Comparison of ENCODE assay signal across 8 cellular contexts in the genomic region with DNA sequence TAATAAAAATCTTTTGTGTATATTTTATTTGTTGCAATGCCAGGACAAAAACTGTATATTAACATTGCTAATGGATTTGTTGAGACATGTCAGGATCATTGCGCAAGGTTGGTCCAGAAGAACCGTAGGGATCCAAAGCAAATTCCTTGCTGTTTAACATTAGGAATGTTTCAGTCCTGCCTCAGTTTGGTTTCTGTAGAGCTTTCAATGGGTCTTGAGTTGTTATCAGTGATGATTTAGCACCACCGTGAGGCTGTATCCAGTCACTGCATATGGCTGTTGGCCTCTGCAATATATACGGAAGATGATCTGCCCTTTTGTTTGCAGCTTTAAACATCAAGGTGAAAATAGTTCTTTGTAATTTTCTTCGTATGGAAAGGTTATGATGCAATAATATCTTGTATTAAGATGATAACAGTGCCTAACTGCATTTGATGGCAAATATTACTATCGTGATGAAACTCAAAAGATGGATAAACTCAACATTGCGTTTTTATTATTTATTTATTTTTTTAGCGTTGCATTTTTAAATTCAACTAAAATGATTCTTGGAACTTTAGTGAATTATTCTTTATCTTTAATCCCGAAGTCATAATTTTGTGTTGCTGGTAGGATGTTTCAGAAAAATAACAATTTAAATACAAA.
DNase-seq lines count a peak whose midpoint lies in the region; ATAC-seq, FAIRE-seq and TF ChIP-seq lines count a peak whose summit lies in the region.

No MANE protein-coding gene starts in this region.

- WGBS in thyroid gland, 2 donors, result 27 to 29% methylated on average over 9 of the region's 9 CpGs

- H3K4me1 ChIP-seq in thyroid gland, result peaks cover 0 to 7% of the 10 kb centered on the region in 2 donors

- no peak overlapping the region for H3K27ac ChIP-seq in thyroid gland

- no peak overlapping the region for H3K27ac Mint-ChIP-seq in memory B cell

- H3K27me3 Mint-ChIP-seq in memory B cell, result no peaks in the 10 kb centered on the region

- H3K4me1 Mint-ChIP-seq in memory B cell, result peaks cover 3% of the 10 kb centered on the region

- no peaks in the 10 kb centered on the region for H3K27me3 ChIP-seq in thyroid gland

- TF ChIP-seq CTCF in thyroid gland (IDR thresholded peaks at IDR 0.05), result peak; percentile 48 to 97 (median 88)

- TF ChIP-seq POLR2A in thyroid gland (IDR thresholded peaks at IDR 0.05), result no peak

- H3K4me3 ChIP-seq in thyroid gland (replicated peaks in 1 of 3), result no peak overlapping the region

- peak; percentile 79 for ATAC-seq in HG02759 (IDR thresholded peaks at IDR 0.05; ENCODE audit: unreplicated experiment)
- peak; percentile 29 for ATAC-seq in memory B cell (ENCODE audit: low read depth)

- no peaks in the 10 kb centered on the region for H3K36me3 Mint-ChIP-seq in memory B cell

- peak; percentile 3 for DNase-seq in activated naive CD4-positive, alpha-beta T cell treated with Interleukin-2 at 50 U/mL for 16 hours
- DNase-seq in activated naive CD4-positive, alpha-beta T cell (lab: John Stamatoyannopoulos, UW), result no peak
- peak; percentile 39 for DNase-seq in NCI-H187 treated with DMSO at 0.1 percent for 48 hours (lab: John Stamatoyannopoulos, UW)
- DNase-seq in T1000 (lab: John Stamatoyannopoulos, UW), result peak; percentile 40
- no peak for DNase-seq in memory B cell (ENCODE audit: low spot score in 2 of 2)
- DNase-seq in thyroid gland, result peak; percentile 43 to 53

- H3K4me3 Mint-ChIP-seq in memory B cell, result no peak overlapping the region

- peaks cover 2% of the 10 kb centered on the region for H3K9me3 Mint-ChIP-seq in memory B cell

- intact Hi-C loops in thyroid gland (cut with DNase I), result no loop called here

- peak; percentile 39 for FAIRE-seq in endometrium (lab: Jason Lieb, UNC)

- no peaks in the 10 kb centered on the region for H3K36me3 ChIP-seq in thyroid gland

- H3K9me3 ChIP-seq in thyroid gland, result no peaks in the 10 kb centered on the region

Comparison
In these comparisons a context has a peak if more than half of its experiments do, and no peak if none do; other contexts are left out.
1. DNase-seq: peak in activated naive CD4-positive, alpha-beta T cell treated with Interleukin-2 at 50 U/mL for 16 hours (single experiment), NCI-H187 treated with DMSO at 0.1 percent for 48 hours (single experiment), T1000 (single experiment) and thyroid gland (2 of 2); none in activated naive CD4-positive, alpha-beta T cell (0 of 4) and memory B cell (0 of 2).